28 cellular contexts compared by ENCODE assay signal in the genomic region with DNA sequence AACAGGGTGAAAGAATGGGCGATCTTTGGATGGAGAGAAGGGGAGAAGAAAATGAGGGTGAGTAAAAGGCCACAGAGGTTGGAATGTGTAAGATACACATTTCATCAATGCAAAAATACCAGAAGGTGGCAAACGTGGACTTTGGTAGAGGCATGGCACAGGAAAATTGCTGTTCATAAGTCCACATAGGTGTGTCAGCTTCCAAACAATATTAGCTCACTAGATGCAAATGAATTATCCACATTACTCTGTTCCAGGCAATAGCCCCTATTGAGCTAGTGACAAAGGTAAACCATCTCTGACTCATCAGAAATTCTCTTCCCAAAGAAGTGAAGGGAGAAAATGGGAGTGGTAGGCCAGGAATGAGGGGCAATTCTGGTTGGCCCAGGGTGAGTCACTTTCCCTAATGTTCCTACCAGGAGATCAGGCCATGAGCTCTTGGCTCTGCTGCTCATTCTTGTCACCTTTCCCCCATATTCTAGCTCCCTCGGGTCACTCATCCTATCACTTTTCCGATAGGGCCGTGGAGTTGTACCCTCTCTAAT. TPM values are rescaled to one million over a fixed set of nuclear protein-coding genes. Genes with fewer than 3 reads are reported as not detected.
A peak's percentile ranks its signal among the peaks of the same experiment; 100 is the strongest.
DNase-seq lines count a peak whose midpoint lies in the region; ATAC-seq, FAIRE-seq and TF ChIP-seq lines count a peak whose summit lies in the region.
"Had no signal": no experiment of that assay in that cellular context is flagged by ENCODE, and none has a peak within 500 bp of the region (broad histone marks: within the 10 kb centered on the region; RNA-seq: fewer than 3 reads in every experiment).

No MANE protein-coding gene starts in this region.

- H3F3A ChIP-seq in PC-9 (ENCODE audit: insufficient read depth, low read depth) = peaks cover 33% of the 10 kb centered on the region; the same call in 1 of the 2 replicates

- H4K20me1 ChIP-seq in PC-9 (ENCODE audit: insufficient read depth) = no peaks in the 10 kb centered on the region

- CTCF ChIA-PET in PC-9 (lab: Charles Lee) = interaction anchor here (0.7 to 0.9 kb wide), 4 partner anchors 10 to 145 kb away, joined by 3 to 6 read pairs (median 3); no protein-coding TSS in a partner anchor

- H3K4me1 ChIP-seq in PC-9 (replicated peaks; ENCODE audit: insufficient read depth) = peaks cover 76% of the 10 kb centered on the region
- no peaks in the 10 kb centered on the region for H3K4me1 ChIP-seq in colonic mucosa
- H3K4me1 ChIP-seq in right lobe of liver = peaks cover 0 to 66% (median 26%) of the 10 kb centered on the region in 4 donors
- H3K4me1 ChIP-seq: gastrocnemius medialis, prostate gland had no signal

- WGBS in right lobe of liver (ENCODE audit: insufficient coverage, low coverage, low lambda C conversion rate, missing lambda C conversion rate) = 22% methylated on average over 5 of the region's 5 CpGs

- peak overlapping the region in 1 of 2 donors; percentile 46 for H3K9ac ChIP-seq in colonic mucosa (ENCODE audit: low read depth in 2 of 2, low read length in 2 of 2)

- H3K4me3 ChIP-seq in PC-9 (peak overlapping the region; percentile 30; the same call in 1 of the 2 replicates), colonic mucosa (no peak overlapping the region), right lobe of liver (no peak overlapping the region)
- H3K4me3 ChIP-seq: esophagus squamous epithelium, gastrocnemius medialis, lung, prostate gland had no signal

- H3K36me3 ChIP-seq in PC-9 (ENCODE audit: low read depth) = no peaks in the 10 kb centered on the region
- no peaks in the 10 kb centered on the region for H3K36me3 ChIP-seq in colonic mucosa
- no peaks in the 10 kb centered on the region for H3K36me3 ChIP-seq in right lobe of liver
- H3K36me3 ChIP-seq: esophagus squamous epithelium, gastrocnemius medialis, neutrophil, prostate gland had no signal

- H3K9me2 ChIP-seq in PC-9 (ENCODE audit: insufficient read depth) = no peaks in the 10 kb centered on the region

- no peak overlapping the region for H2AFZ ChIP-seq in PC-9

- no TSS peak for BruUV-seq in PC-9 (replicated peaks; lab: Mats Ljungman, UMichigan)

- DNase-seq in PC-9 (peak; percentile 52 to 97), colonic mucosa (peak; percentile 65), right lobe of liver (no peak), urothelium cell line (ENCODE audit: low spot score) (peak; percentile 53), cerebellar cortex (ENCODE audit: low spot score) (no peak), GOT3 (lab: John Stamatoyannopoulos, UW) (no peak), GF-D8 (lab: John Stamatoyannopoulos, UW) (no peak)
- DNase-seq: activated CD4-positive, alpha-beta T cell treated with anti-CD3 and anti-CD28 coated beads for 1 hour; activated CD8-positive, alpha-beta T cell treated with anti-CD3 and anti-CD28 coated beads for 36 hours; activated effector memory CD4-positive, alpha-beta T cell treated with Interleukin-2 at 50 U/mL for 16 hours; activated naive CD8-positive, alpha-beta T cell treated with anti-CD3 and anti-CD28 coated beads, Interleukin-2, amount 10 ng/mL, durations not matched to agents 7 days and 5 days; effector memory CD4-positive, alpha-beta T cell; esophagus squamous epithelium; gastrocnemius medialis; NCI-H1092; NCI-H1930; NCI-H226; NCI-H774; SHP77 treated with DMSO at 0.1 percent for 48 hours; substantia nigra had no signal

- no peaks in the 10 kb centered on the region for H3K9me3 ChIP-seq in PC-9 (ENCODE audit: insufficient read depth, low read depth)
- H3K9me3 ChIP-seq in colonic mucosa = no peaks in the 10 kb centered on the region
- H3K9me3 ChIP-seq in right lobe of liver = no peaks in the 10 kb centered on the region
- H3K9me3 ChIP-seq: esophagus squamous epithelium, gastrocnemius medialis, neutrophil, prostate gland had no signal

- intact Hi-C loops in PC-9 (cut with micrococcal nuclease; ENCODE audit: unreplicated experiment) (loop anchor here (2.0 kb wide), 1 partner anchor 24 kb away; a partner anchor contains a TSS), colonic mucosa (cut with DNase I) (no loop called here), right lobe of liver (cut with DNase I) (no loop called here)

- peak overlapping the region; percentile 70 for H3K4me2 ChIP-seq in PC-9

- POLR2A ChIA-PET in PC-9 (lab: Charles Lee; ENCODE audit: unreplicated experiment) = no interaction called here

- no peak for FAIRE-seq in urothelium cell line (lab: Jason Lieb, UNC)

- no peak for TF ChIP-seq POLR2A in right lobe of liver (IDR thresholded peaks at IDR 0.05)

- H3K27me3 ChIP-seq in PC-9 (ENCODE audit: insufficient read depth, low read depth) (no peaks in the 10 kb centered on the region), colonic mucosa (no peaks in the 10 kb centered on the region), right lobe of liver (no peaks in the 10 kb centered on the region)
- H3K27me3 ChIP-seq: esophagus squamous epithelium, gastrocnemius medialis, neutrophil had no signal

- peak overlapping the region; percentile 90 for H3K27ac ChIP-seq in PC-9
- peak overlapping the region; percentile 62 for H3K27ac ChIP-seq in colonic mucosa
- H3K27ac ChIP-seq in right lobe of liver = peak overlapping the region; percentile 75 to 91 (median 87)
- H3K27ac ChIP-seq: C4-2B, esophagus squamous epithelium, gastrocnemius medialis, HL-60, neutrophil, prostate gland had no signal

- peak; percentile 51 to 66 (median 65) for ATAC-seq in right lobe of liver
- ATAC-seq: activated CD8-positive, alpha-beta T cell treated with anti-CD3 and anti-CD28 coated beads for 36 hours; gastrocnemius medialis had no signal

- peaks cover 69% of the 10 kb centered on the region for H3K79me2 ChIP-seq in PC-9 (ENCODE audit: low read depth)

- TF ChIP-seq CTCF in PC-9 (conservative IDR thresholded peaks at IDR 0.05) (no peak), colonic mucosa (IDR thresholded peaks at IDR 0.05) (no peak), right lobe of liver (IDR thresholded peaks at IDR 0.05) (no peak)

RNA-seq across cellular contexts. Expression of a gene that starts 19.9 kb away (rescaled TPM):
- total RNA-seq in PC-9 (2021) (1.0 and 2.9 TPM in 2 replicates), colonic mucosa (1 to 10 TPM; 3.2 to 6.5 TPM), right lobe of liver (10 to 100 TPM; 17.0 to 36.1 (median 23.0) TPM)

RNA-seq across cellular contexts. Expression of a gene that starts 24.9 kb away (rescaled TPM):
- total RNA-seq in PC-9 (2021) = 48.2 and 69.7 TPM in 2 replicates
- 100 to 1,000 TPM; 224 to 360 TPM for total RNA-seq in colonic mucosa
- total RNA-seq in right lobe of liver = 100 to 1,000 TPM; 104 to 348 (median 175) TPM

RNA-seq across cellular contexts. Expression of a gene that starts 46.5 kb away (rescaled TPM):
- not detected in 2 replicates for total RNA-seq in PC-9 (2021)
- under 1 TPM in 1 of 2 donors, not detected in 1; 0.20 TPM for total RNA-seq in colonic mucosa
- 100 to 1,000 TPM; 237 to 478 (median 308) TPM for total RNA-seq in right lobe of liver
- total RNA-seq: activated CD8-positive, alpha-beta T cell treated with anti-CD3 and anti-CD28 coated beads for 36 hours; activated naive CD8-positive, alpha-beta T cell treated with anti-CD3 and anti-CD28 coated beads, Interleukin-2, amount 10 ng/mL, durations not matched to agents 7 days and 5 days; esophagus squamous epithelium; LHCN-M2; myocyte; OCI-LY7; prostate gland had no signal

RNA-seq across cellular contexts. Expression of a gene that starts 56.1 kb away (rescaled TPM):
- total RNA-seq in PC-9 (2021) (0.41 TPM in 1 of 2 replicates, not detected in the other), colonic mucosa (1 to 10 TPM in 1 of 2 donors, under 1 TPM in 1; 0.93 to 5.3 TPM), right lobe of liver (1 to 10 TPM; 1.2 to 2.5 (median 1.6) TPM)

Comparison
In these comparisons a context has a peak if more than half of its experiments do, and no peak if none do; other contexts are left out.
1. DNase-seq: peak in PC-9 (2 of 2), colonic mucosa (single experiment) and urothelium cell line (single experiment); none in right lobe of liver (0 of 3), cerebellar cortex (single experiment), GOT3 (single experiment) and GF-D8 (single experiment).
2. RNA of a gene that starts 46.5 kb away (total RNA-seq): 237 to 478 TPM in right lobe of liver; 0.20 TPM in colonic mucosa and not detected in PC-9; every median in the first group is over 100 times any median in the second.
3. Peak in every context shown above with its lines, with median percentiles within 50 percentile points of each other: H3K27ac ChIP-seq.